11 cellular contexts compared by ENCODE assay signal in the genomic region with DNA sequence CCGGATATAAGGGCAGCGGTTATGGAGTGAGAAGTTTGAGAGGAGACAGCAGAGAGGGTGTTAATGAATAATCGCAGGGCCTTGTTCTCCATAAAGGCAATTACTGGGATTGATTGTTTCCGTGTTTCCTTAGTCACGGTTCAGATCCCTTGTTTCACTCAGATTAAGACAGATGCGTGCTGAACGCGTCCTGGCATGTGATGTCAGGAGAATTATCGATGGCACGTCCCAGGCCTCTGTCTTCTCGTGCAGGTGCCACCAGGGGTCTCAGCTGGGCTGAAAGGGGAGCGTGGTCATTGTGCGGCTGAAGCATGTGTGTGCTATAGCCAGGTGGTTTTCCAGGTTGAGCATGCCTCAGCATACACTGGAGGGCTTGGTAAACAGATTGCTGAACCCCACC.
DNase-seq lines count a peak whose midpoint lies in the region; ATAC-seq and TF ChIP-seq lines count a peak whose summit lies in the region.
"Had no signal": no experiment of that assay in that cellular context is flagged by ENCODE, and none has a peak within 500 bp of the region (broad histone marks: within the 10 kb centered on the region; RNA-seq: fewer than 3 reads in every experiment).

No MANE protein-coding gene starts in this region.

- DNase-seq in GM12864 (ENCODE audit: low read depth) (no peak), H9 (no peak), NCI-H345 treated with DMSO at 0.1 percent for 48 hours (lab: John Stamatoyannopoulos, UW; ENCODE audit: unreplicated experiment) (peak; percentile 55), kidney epithelial cell (ENCODE audit: low read depth) (peak; percentile 49), SIG-M5 (lab: John Stamatoyannopoulos, UW) (no peak), SKM-1 (lab: John Stamatoyannopoulos, UW; ENCODE audit: unreplicated experiment) (no peak), HuH-7.5 (ENCODE audit: low spot score) (no peak)
- DNase-seq: activated CD4-positive, alpha-beta T cell treated with anti-CD3 and anti-CD28 coated beads for 4 hours; posterior cingulate gyrus had no signal

- no peaks in the 10 kb centered on the region for H3K9me3 ChIP-seq in H9 (ENCODE audit: control insufficient read depth, low read depth, low read length)

- no peak overlapping the region for H3T11ph ChIP-seq in H9 (ENCODE audit: low read length)

- H2BK15ac ChIP-seq in H9 (ENCODE audit: low read depth, low read length): no peak overlapping the region

- no peak overlapping the region for H4K8ac ChIP-seq in H9 (replicated peaks; ENCODE audit: insufficient read length, low read depth, low read length)

- H3K9ac ChIP-seq in H9 (ENCODE audit: extremely low read depth, insufficient read length, low read length): no peak overlapping the region

- no peak overlapping the region for H2AK5ac ChIP-seq in H9 (ENCODE audit: insufficient read length, low read length)

- no peak overlapping the region for H4K5ac ChIP-seq in H9 (ENCODE audit: insufficient read length, low read depth, low read length)

- WGBS in H9 (ENCODE audit: extremely low coverage, insufficient read length, low lambda C conversion rate): no CpG with 5 or more reads among the region's 13 CpGs

- no peak overlapping the region for H3K27ac ChIP-seq in H9 (ENCODE audit: insufficient read length, low read depth, low read length)
- H3K27ac ChIP-seq: hepatocyte had no signal

- no peak overlapping the region for H3K4me2 ChIP-seq in H9 (ENCODE audit: insufficient read depth, insufficient read length, low read length)
- H3K4me2 ChIP-seq: hepatocyte had no signal

- peaks cover 3% of the 10 kb centered on the region; the same call in 1 of the 2 replicates for H3K4me1 ChIP-seq in H9 (ENCODE audit: insufficient read depth, low read length)

- H3K4me3 ChIP-seq in GM12864 (ENCODE audit: low read depth, low read length) (peak overlapping the region; percentile 7; the same call in 1 of the 2 replicates), kidney epithelial cell (ENCODE audit: low read depth, low read length) (no peak overlapping the region)
- H3K4me3 ChIP-seq: hepatocyte had no signal

- H3K18ac ChIP-seq in H9 (ENCODE audit: insufficient read length, low read depth, low read length): no peak overlapping the region

- H3K36me3 Mint-ChIP-seq in H9 (ENCODE audit: insufficient read depth in 1 of 3, low read depth in 3 of 3): peaks cover 2 to 19% (median 5%) of the 10 kb centered on the region in 3 experiments; a peak in 4 of 7 replicates

- H3K36me3 ChIP-seq in kidney epithelial cell (ENCODE audit: control insufficient read depth, insufficient read depth, low read length): no peaks in the 10 kb centered on the region

- H4K91ac ChIP-seq in H9 (ENCODE audit: insufficient read length, low read depth, low read length): no peak overlapping the region

- no peaks in the 10 kb centered on the region for H3K79me2 ChIP-seq in H9 (ENCODE audit: insufficient read depth, low read length)
- H3K79me2 ChIP-seq: hepatocyte had no signal

- no peak overlapping the region for H3K56ac ChIP-seq in H9 (ENCODE audit: insufficient read length, low read depth, low read length)

- no peaks in the 10 kb centered on the region for H3K79me1 ChIP-seq in H9 (ENCODE audit: insufficient read depth, low read depth, low read length, poor library complexity, severe bottlenecking)

- peak overlapping the region; percentile 50 to 93 (median 85); a peak in 5 of 7 replicates for H3K27ac Mint-ChIP-seq in H9

- no peak overlapping the region for H2BK5ac ChIP-seq in H9 (ENCODE audit: insufficient read length, low read length)

- no peaks in the 10 kb centered on the region for H3K23me2 ChIP-seq in H9 (ENCODE audit: insufficient read length, low read depth, low read length, poor library complexity, severe bottlenecking)

- H3K4me1 Mint-ChIP-seq in H9: peaks cover 17 to 22% of the 10 kb centered on the region in 2 experiments

- H2BK12ac ChIP-seq in H9 (ENCODE audit: insufficient read length, low read depth, low read length): no peak overlapping the region

- no peak overlapping the region for H3K14ac ChIP-seq in H9 (ENCODE audit: insufficient read depth, low read length)

- H4K20me1 ChIP-seq in H9 (ENCODE audit: control insufficient read depth, insufficient read depth, insufficient read length): no peaks in the 10 kb centered on the region

- H3K4me3 Mint-ChIP-seq in H9: no peak overlapping the region

- no peaks in the 10 kb centered on the region for H3K9me3 Mint-ChIP-seq in H9

- no peaks in the 10 kb centered on the region for H3K27me3 ChIP-seq in H9 (ENCODE audit: insufficient read depth, low read length)
- no peaks in the 10 kb centered on the region for H3K27me3 ChIP-seq in kidney epithelial cell (ENCODE audit: control insufficient read depth, insufficient read depth, low read length)
- H3K27me3 ChIP-seq: hepatocyte had no signal

- no peak overlapping the region for H2BK20ac ChIP-seq in H9 (ENCODE audit: low read depth, low read length, poor library complexity, severe bottlenecking)

- H2AFZ ChIP-seq in H9 (ENCODE audit: low read length): no peak overlapping the region
- H2AFZ ChIP-seq: hepatocyte had no signal

- no peak overlapping the region for H3K4ac ChIP-seq in H9 (ENCODE audit: low read depth, low read length)

- TF ChIP-seq CTCF in GM12864 (IDR thresholded peaks at IDR 0.05; ENCODE audit: low read depth, low read length, missing control alignments): peak; percentile 51
- no peak for TF ChIP-seq CTCF in H9 (conservative IDR thresholded peaks at IDR 0.05)
- peak; percentile 41 for TF ChIP-seq CTCF in kidney epithelial cell (IDR thresholded peaks at IDR 0.05; ENCODE audit: insufficient read depth, low read length, poor library complexity, severe bottlenecking)

- ATAC-seq in HG02885 (IDR thresholded peaks at IDR 0.05; ENCODE audit: poor library complexity, unreplicated experiment): no peak

- H3K27me3 Mint-ChIP-seq in H9 (ENCODE audit: low read depth): no peaks in the 10 kb centered on the region

- no peak overlapping the region for H2BK120ac ChIP-seq in H9 (ENCODE audit: low read depth, low read length, poor library complexity, severe bottlenecking)

- no peak overlapping the region for H3K23ac ChIP-seq in H9 (ENCODE audit: insufficient read length, low read depth, low read length)

Comparison
In these comparisons a context has a peak if more than half of its experiments do, and no peak if none do; other contexts are left out.
1. DNase-seq: peak in NCI-H345 treated with DMSO at 0.1 percent for 48 hours (single experiment) and kidney epithelial cell (single experiment); none in GM12864 (single experiment), H9 (single experiment), SIG-M5 (single experiment), SKM-1 (single experiment) and HuH-7.5 (single experiment).